ENCODE assay signal across 7 cellular contexts in genomic region chr9:107426126-107426525, GRCh38.
"Had no signal": no experiment of that assay in that cellular context is flagged by ENCODE, and none has a peak within 500 bp of the region (broad histone marks: within the 10 kb centered on the region; RNA-seq: fewer than 3 reads in every experiment).

No MANE protein-coding gene starts in this region.

- DNase-seq: H7, HFFc6, Karpas-422, KBM-7 had no signal

- H3K4me2 ChIP-seq: GM23338, KMS-11 had no signal

- H3K9me3 ChIP-seq: HAP-1 had no signal

- H3K27ac ChIP-seq: KMS-11 had no signal

- H3K9ac ChIP-seq: KMS-11 had no signal

- H3K4me3 ChIP-seq: GM23338, HAP-1 had no signal

- H3K36me3 ChIP-seq: HAP-1 had no signal
